Comparison of ENCODE assay signal across 16 cellular contexts in the genomic region with DNA sequence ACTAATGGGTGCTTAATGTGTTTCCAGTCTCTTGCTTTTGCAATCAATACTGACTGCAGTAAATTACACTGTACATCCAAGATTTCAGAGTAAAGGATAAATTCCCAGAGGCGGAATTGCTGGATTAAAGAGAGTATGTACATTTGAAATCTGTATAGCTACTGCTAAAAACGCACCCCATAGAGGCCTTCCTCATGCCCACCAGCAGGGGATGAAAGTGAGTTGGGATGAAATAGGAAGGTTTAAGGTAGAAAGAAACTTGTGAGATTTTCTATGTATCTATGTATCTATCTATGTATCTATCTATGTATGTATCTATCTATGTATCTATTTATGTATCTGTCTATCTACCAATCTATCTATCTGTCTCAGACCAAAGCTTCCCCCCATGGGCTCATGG. TPM values are rescaled to one million over a fixed set of nuclear protein-coding genes. Genes with fewer than 3 reads are reported as not detected.
A peak's percentile ranks its signal among the peaks of the same experiment; 100 is the strongest.
DNase-seq lines count a peak whose midpoint lies in the region; ATAC-seq, FAIRE-seq and TF ChIP-seq lines count a peak whose summit lies in the region.
"Had no signal": no experiment of that assay in that cellular context is flagged by ENCODE, and none has a peak within 500 bp of the region (broad histone marks: within the 10 kb centered on the region; RNA-seq: fewer than 3 reads in every experiment).

No MANE protein-coding gene starts in this region.

- no peaks in the 10 kb centered on the region for H4K20me1 ChIP-seq in mammary epithelial cell (ENCODE audit: insufficient read depth, low read length)
- H4K20me1 ChIP-seq in endothelial cell of umbilical vein (replicated peaks; ENCODE audit: control insufficient read depth, extremely low read depth, insufficient read depth, low read length), result no peaks in the 10 kb centered on the region

- peaks cover 1% of the 10 kb centered on the region for H3K36me3 ChIP-seq in mammary epithelial cell (ENCODE audit: insufficient read depth, low read length)
- peaks cover 11 to 42% of the 10 kb centered on the region in 2 experiments for H3K36me3 ChIP-seq in endothelial cell of umbilical vein (ENCODE audit: control insufficient read depth in 2 of 2, extremely low read depth in 1 of 2, insufficient read depth in 2 of 2, low read length in 2 of 2)

- H3K4me1 ChIP-seq in mammary epithelial cell (ENCODE audit: insufficient read depth, low read length), result no peaks in the 10 kb centered on the region
- H3K4me1 ChIP-seq in endothelial cell of umbilical vein (ENCODE audit: control insufficient read depth, extremely low read depth, insufficient read depth, low read length), result no peaks in the 10 kb centered on the region

- H3K9me3 ChIP-seq in mammary epithelial cell (replicated peaks; ENCODE audit: insufficient read depth, low read length) (no peaks in the 10 kb centered on the region), endothelial cell of umbilical vein (replicated peaks; ENCODE audit: control insufficient read depth, insufficient read depth, low read length) (no peaks in the 10 kb centered on the region)

- H3K9me3 Mint-ChIP-seq in MCF 10A (ENCODE audit: unreplicated experiment) (no peaks in the 10 kb centered on the region), type B pancreatic cell (no peaks in the 10 kb centered on the region)
- H3K9me3 Mint-ChIP-seq: activated T-cell treated with anti-CD3 and anti-CD28 coated beads, Interleukin-2, amount 50 U/mL, for 4 hours; effector memory CD8-positive, alpha-beta T cell had no signal

- H3K27me3 ChIP-seq in mammary epithelial cell (ENCODE audit: insufficient read depth, low read length) (no peaks in the 10 kb centered on the region), endothelial cell of umbilical vein (ENCODE audit: control insufficient read depth in 2 of 2, insufficient read depth in 2 of 2, low read length in 2 of 2) (no peaks in the 10 kb centered on the region)
- H3K27me3 ChIP-seq: hepatocyte had no signal

- H2AFZ ChIP-seq in mammary epithelial cell (ENCODE audit: low read depth, low read length) (no peak overlapping the region), endothelial cell of umbilical vein (ENCODE audit: low read depth, low read length) (no peak overlapping the region)
- H2AFZ ChIP-seq: hepatocyte had no signal

- no peak overlapping the region for H3K27ac Mint-ChIP-seq in MCF 10A (ENCODE audit: low read depth, unreplicated experiment)
- H3K27ac Mint-ChIP-seq in type B pancreatic cell, result no peak overlapping the region
- H3K27ac Mint-ChIP-seq: activated CD4-positive, alpha-beta T cell treated with anti-CD3 and anti-CD28 coated beads for 36 hours; effector memory CD8-positive, alpha-beta T cell had no signal

- no peak overlapping the region for H3K4me3 Mint-ChIP-seq in MCF 10A (ENCODE audit: unreplicated experiment)
- H3K4me3 Mint-ChIP-seq in type B pancreatic cell, result no peak overlapping the region
- H3K4me3 Mint-ChIP-seq: activated CD4-positive, alpha-beta T cell treated with anti-CD3 and anti-CD28 coated beads for 36 hours; activated T-cell treated with anti-CD3 and anti-CD28 coated beads, Interleukin-2, amount 50 U/mL, for 4 hours; effector memory CD8-positive, alpha-beta T cell had no signal

- CTCF ChIA-PET in mammary epithelial cell (lab: Charles Lee; ENCODE audit: low non-redundant PET), result no interaction called here
- CTCF ChIA-PET in MCF 10A (lab: Yijun Ruan, JAX), result interaction anchor here (1.0 to 1.2 kb wide), 2 partner anchors 9 to 163 kb away, joined by 3 read pairs; no protein-coding TSS in a partner anchor
- CTCF ChIA-PET in endothelial cell of umbilical vein (lab: Charles Lee), result interaction anchor here (0.7 to 2.2 kb wide), 10 partner anchors 9 to 78 kb away, joined by 3 to 20 read pairs (median 4); a partner anchor contains a TSS

- peak; percentile 53 for FAIRE-seq in endothelial cell of umbilical vein (lab: Jason Lieb, UNC)

- peaks cover 6% of the 10 kb centered on the region for H3K36me3 Mint-ChIP-seq in MCF 10A (ENCODE audit: insufficient read depth, unreplicated experiment)
- H3K36me3 Mint-ChIP-seq in type B pancreatic cell, result peaks cover 17% of the 10 kb centered on the region

- H3K27me3 Mint-ChIP-seq in MCF 10A (ENCODE audit: insufficient read depth, unreplicated experiment) (no peaks in the 10 kb centered on the region), type B pancreatic cell (no peaks in the 10 kb centered on the region)
- H3K27me3 Mint-ChIP-seq: activated CD4-positive, alpha-beta T cell treated with anti-CD3 and anti-CD28 coated beads for 36 hours; effector memory CD8-positive, alpha-beta T cell had no signal

- intact Hi-C loops in mammary epithelial cell (cut with micrococcal nuclease) (no loop called here), MCF 10A (cut with micrococcal nuclease) (no loop called here), endothelial cell of umbilical vein (cut with micrococcal nuclease) (no loop called here)

- POLR2A ChIA-PET in MCF 10A (lab: Yijun Ruan, JAX), result no interaction called here
- POLR2A ChIA-PET in endothelial cell of umbilical vein (lab: Charles Lee), result no interaction called here

- peak; percentile 25 to 29 for TF ChIP-seq CTCF in mammary epithelial cell (conservative IDR thresholded peaks at IDR 0.05 in 1 of 2, IDR thresholded peaks at IDR 0.05 in 1 of 2; ENCODE audit: extremely low read depth in 1 of 2, insufficient read depth in 1 of 2, low read depth in 1 of 2, low read length in 2 of 2)
- TF ChIP-seq CTCF in MCF 10A (IDR thresholded peaks at IDR 0.05; ENCODE audit: unreplicated experiment), result no peak
- peak; percentile 40 for TF ChIP-seq CTCF in NB4 (IDR thresholded peaks at IDR 0.05; ENCODE audit: low read depth, low read length)
- peak; percentile 29 to 44 for TF ChIP-seq CTCF in endothelial cell of umbilical vein (IDR thresholded peaks at IDR 0.05; ENCODE audit: extremely low read depth in 1 of 2, insufficient read depth in 1 of 2, low read depth in 1 of 2, low read length in 2 of 2)
- peak; percentile 55 for TF ChIP-seq CTCF in type B pancreatic cell (conservative IDR thresholded peaks at IDR 0.05)

- H3K79me2 ChIP-seq in mammary epithelial cell (ENCODE audit: insufficient read depth, low read length) (no peaks in the 10 kb centered on the region), endothelial cell of umbilical vein (ENCODE audit: control insufficient read depth, insufficient read depth, low read length) (no peaks in the 10 kb centered on the region)
- H3K79me2 ChIP-seq: hepatocyte had no signal

- dilution Hi-C loops in mammary epithelial cell (cut with HindIII; ENCODE audit: low sequenced_read_pairs) (no loop called here), endothelial cell of umbilical vein (cut with MboI; ENCODE audit: extremely low pct_ligation_motif_present, low sequenced_read_pairs) (no loop called here)

- BruUV-seq in mammary epithelial cell (replicated peaks; lab: Mats Ljungman, UMichigan), result no TSS peak
- no TSS peak for BruUV-seq in MCF 10A (replicated peaks; lab: Mats Ljungman, UMichigan)
- no TSS peak for BruUV-seq in endothelial cell of umbilical vein (replicated peaks; lab: Mats Ljungman, UMichigan)

- H3K27ac ChIP-seq in mammary epithelial cell (ENCODE audit: insufficient read depth, low read depth, low read length) (no peak overlapping the region), endothelial cell of umbilical vein (ENCODE audit: insufficient read depth, low read depth, low read length) (no peak overlapping the region)
- H3K27ac ChIP-seq: hepatocyte had no signal

- in situ Hi-C loops in mammary epithelial cell (cut with MboI; ENCODE audit: low sequenced_read_pairs in 2 of 2), result no loop called here

- H3K4me3 ChIP-seq in mammary epithelial cell (replicated peaks in 1 of 3; ENCODE audit: insufficient read depth in 1 of 3, low read depth in 2 of 3, low read length in 3 of 3), result no peak overlapping the region
- no peak overlapping the region for H3K4me3 ChIP-seq in NB4 (ENCODE audit: low read depth, low read length)
- H3K4me3 ChIP-seq in endothelial cell of umbilical vein (replicated peaks in 1 of 3; ENCODE audit: insufficient read depth in 1 of 3, low read depth in 1 of 3, low read length in 3 of 3), result no peak overlapping the region
- H3K4me3 ChIP-seq: hepatocyte had no signal

- H3K4me1 Mint-ChIP-seq in MCF 10A (ENCODE audit: insufficient read depth, unreplicated experiment), result no peaks in the 10 kb centered on the region
- H3K4me1 Mint-ChIP-seq in type B pancreatic cell (ENCODE audit: unreplicated experiment), result peaks cover 13% of the 10 kb centered on the region
- H3K4me1 Mint-ChIP-seq: activated CD4-positive, alpha-beta T cell treated with anti-CD3 and anti-CD28 coated beads for 36 hours had no signal

- H3K9ac ChIP-seq in mammary epithelial cell (ENCODE audit: insufficient read depth, low read length) (no peak overlapping the region), endothelial cell of umbilical vein (replicated peaks; ENCODE audit: extremely low read depth, insufficient read depth, low read length) (no peak overlapping the region)

- H3K9me1 ChIP-seq in endothelial cell of umbilical vein (replicated peaks; ENCODE audit: control insufficient read depth, extremely low read depth, insufficient read depth, low read length), result no peaks in the 10 kb centered on the region

- no peak for TF ChIP-seq POLR2A in NB4 (IDR thresholded peaks at IDR 0.05; ENCODE audit: extremely low read depth, insufficient read length)
- TF ChIP-seq POLR2A in endothelial cell of umbilical vein (IDR thresholded peaks at IDR 0.05; ENCODE audit: low read depth, low read length), result no peak

- 72% methylated on average over 2 of the region's 2 CpGs for WGBS in mammary epithelial cell (ENCODE audit: low coverage, missing lambda C conversion rate)

- no peak for ATAC-seq in HG03439 (IDR thresholded peaks at IDR 0.05; ENCODE audit: unreplicated experiment)
- ATAC-seq: activated CD4-positive, alpha-beta T cell treated with anti-CD3 and anti-CD28 coated beads for 36 hours; activated T-cell treated with anti-CD3 and anti-CD28 coated beads, Interleukin-2, amount 50 U/mL, for 4 hours; effector memory CD8-positive, alpha-beta T cell had no signal

- DNase-seq in mammary epithelial cell (no peak), MCF 10A (ENCODE audit: unreplicated experiment) (no peak), NB4 (ENCODE audit: low read depth) (no peak), endothelial cell of umbilical vein (ENCODE audit: low read depth, low spot score) (no peak), type B pancreatic cell (ENCODE audit: extremely low spot score, unreplicated experiment) (no peak), dedifferentiated amniotic fluid mesenchymal stem cell (ENCODE audit: extremely low spot score) (no peak), C1 segment of cervical spinal cord (lab: John Stamatoyannopoulos, UW) (no peak)
- DNase-seq: activated CD4-positive, alpha-beta T cell treated with anti-CD3 and anti-CD28 coated beads for 36 hours; activated T-cell treated with anti-CD3 and anti-CD28 coated beads, Interleukin-2, amount 50 U/mL, for 4 hours; amniotic stem cell; effector memory CD8-positive, alpha-beta T cell; GDM1; NCI-H146; stimulated activated CD4-positive, alpha-beta T cell treated with anti-CD3 and anti-CD28 coated beads, Interleukin-12 subunit alpha, Interleukin-12 subunit beta, amount 100 ng/mL, for 4 hours had no signal

- H3K4me2 ChIP-seq in mammary epithelial cell (ENCODE audit: insufficient read depth, low read depth, low read length), result no peak overlapping the region
- no peak overlapping the region for H3K4me2 ChIP-seq in endothelial cell of umbilical vein (ENCODE audit: insufficient read depth, low read length)
- H3K4me2 ChIP-seq: hepatocyte had no signal

RNA-seq across cellular contexts. Expression of a gene that starts 28.4 kb away (rescaled TPM):
- total RNA-seq in mammary epithelial cell (10 to 100 TPM; 12.0 to 21.1 TPM), MCF 10A (2022) (8.3 and 13.2 TPM in 2 replicates), endothelial cell of umbilical vein (115 and 125 TPM in 2 replicates), type B pancreatic cell (ENCODE audit: low replicate concordance) (7.9 and 22.8 TPM in 2 replicates)
- polyA plus RNA-seq in mammary epithelial cell (14.0 TPM), endothelial cell of umbilical vein (88.8 and 93.8 TPM in 2 replicates)
- polyA minus RNA-seq in mammary epithelial cell (14.6 TPM), endothelial cell of umbilical vein (87.1 and 91.8 TPM in 2 replicates)
- 73.3 and 74.2 TPM in 2 replicates for polyA plus RNA-seq in endothelial cell of umbilical vein (2011; cell fraction: cytosol; rRNA removed)
- 348 and 401 TPM in 2 replicates for polyA plus RNA-seq in endothelial cell of umbilical vein (2011; cell fraction: nucleus; rRNA removed)
- polyA plus RNA-seq in endothelial cell of umbilical vein (2012), result 34.9 and 42.8 TPM in 2 replicates
- polyA minus RNA-seq in endothelial cell of umbilical vein (2011; cell fraction: cytosol; rRNA and poly(A)+ RNA removed), result 7.1 TPM
- polyA minus RNA-seq in endothelial cell of umbilical vein (2011; cell fraction: nucleus; rRNA and poly(A)+ RNA removed), result 95.3 and 107 TPM in 2 replicates
